In genomic region chr5:50717615-50718014, GRCh38 we compare ENCODE assay signal across 2 cellular contexts.
TF ChIP-seq lines count a peak whose summit lies in the region.

No MANE protein-coding gene starts in this region.

TF ChIP-seq in liver, 16 proteins besides CTCF, POLR2A, EP300 and RAD21:
- no peak for TF ChIP-seq REST (IDR thresholded peaks at IDR 0.05)
- peak; percentile 53 to 59 for TF ChIP-seq RXRA (IDR thresholded peaks at IDR 0.05)
- TF ChIP-seq NR2F2 (IDR thresholded peaks at IDR 0.05): peak; percentile 77
- TF ChIP-seq HNF4G (IDR thresholded peaks at IDR 0.05): no peak
- no peak for TF ChIP-seq EGR1 (IDR thresholded peaks at IDR 0.05; ENCODE audit: low read depth in 2 of 2)
- peak; percentile 37 to 49 for TF ChIP-seq HNF4A (conservative IDR thresholded peaks at IDR 0.05)
- no peak for TF ChIP-seq FOXA1 (IDR thresholded peaks at IDR 0.05)
- TF ChIP-seq, protein P1, sequence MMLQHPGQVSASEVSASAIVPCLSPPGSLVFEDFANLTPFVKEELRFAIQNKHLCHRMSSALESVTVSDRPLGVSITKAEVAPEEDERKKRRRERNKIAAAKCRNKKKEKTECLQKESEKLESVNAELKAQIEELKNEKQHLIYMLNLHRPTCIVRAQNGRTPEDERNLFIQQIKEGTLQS (IDR thresholded peaks at IDR 0.05): peak; percentile 31
- TF ChIP-seq FOXA2 (IDR thresholded peaks at IDR 0.05): no peak
- TF ChIP-seq, protein P2, sequence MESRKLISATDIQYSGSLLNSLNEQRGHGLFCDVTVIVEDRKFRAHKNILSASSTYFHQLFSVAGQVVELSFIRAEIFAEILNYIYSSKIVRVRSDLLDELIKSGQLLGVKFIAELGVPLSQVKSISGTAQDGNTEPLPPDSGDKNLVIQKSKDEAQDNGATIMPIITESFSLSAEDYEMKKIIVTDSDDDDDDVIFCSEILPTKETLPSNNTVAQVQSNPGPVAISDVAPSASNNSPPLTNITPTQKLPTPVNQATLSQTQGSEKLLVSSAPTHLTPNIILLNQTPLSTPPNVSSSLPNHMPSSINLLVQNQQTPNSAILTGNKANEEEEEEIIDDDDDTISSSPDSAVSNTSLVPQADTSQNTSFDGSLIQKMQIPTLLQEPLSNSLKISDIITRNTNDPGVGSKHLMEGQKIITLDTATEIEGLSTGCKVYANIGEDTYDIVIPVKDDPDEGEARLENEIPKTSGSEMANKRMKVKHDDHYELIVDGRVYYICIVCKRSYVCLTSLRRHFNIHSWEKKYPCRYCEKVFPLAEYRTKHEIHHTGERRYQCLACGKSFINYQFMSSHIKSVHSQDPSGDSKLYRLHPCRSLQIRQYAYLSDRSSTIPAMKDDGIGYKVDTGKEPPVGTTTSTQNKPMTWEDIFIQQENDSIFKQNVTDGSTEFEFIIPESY (IDR thresholded peaks at IDR 0.05): no peak
- TF ChIP-seq YY1 (IDR thresholded peaks at IDR 0.05): peak; percentile 82
- TF ChIP-seq, protein P3, sequence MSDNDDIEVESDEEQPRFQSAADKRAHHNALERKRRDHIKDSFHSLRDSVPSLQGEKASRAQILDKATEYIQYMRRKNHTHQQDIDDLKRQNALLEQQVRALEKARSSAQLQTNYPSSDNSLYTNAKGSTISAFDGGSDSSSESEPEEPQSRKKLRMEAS (IDR thresholded peaks at IDR 0.05): peak; percentile 34
- no peak for TF ChIP-seq TAF1 (conservative IDR thresholded peaks at IDR 0.05)
- peak in 1 of 2 donors; percentile 11 for TF ChIP-seq JUND (IDR thresholded peaks at IDR 0.05)
- peak; percentile 61 for TF ChIP-seq SP1 (IDR thresholded peaks at IDR 0.05)
- TF ChIP-seq GABPA (IDR thresholded peaks at IDR 0.05 in 1 of 2, conservative IDR thresholded peaks at IDR 0.05 in 1 of 2): no peak

TF ChIP-seq in HepG2, 621 proteins besides CTCF, POLR2A, EP300 and RAD21 (continued from another document):
- TF ChIP-seq, protein P4, sequence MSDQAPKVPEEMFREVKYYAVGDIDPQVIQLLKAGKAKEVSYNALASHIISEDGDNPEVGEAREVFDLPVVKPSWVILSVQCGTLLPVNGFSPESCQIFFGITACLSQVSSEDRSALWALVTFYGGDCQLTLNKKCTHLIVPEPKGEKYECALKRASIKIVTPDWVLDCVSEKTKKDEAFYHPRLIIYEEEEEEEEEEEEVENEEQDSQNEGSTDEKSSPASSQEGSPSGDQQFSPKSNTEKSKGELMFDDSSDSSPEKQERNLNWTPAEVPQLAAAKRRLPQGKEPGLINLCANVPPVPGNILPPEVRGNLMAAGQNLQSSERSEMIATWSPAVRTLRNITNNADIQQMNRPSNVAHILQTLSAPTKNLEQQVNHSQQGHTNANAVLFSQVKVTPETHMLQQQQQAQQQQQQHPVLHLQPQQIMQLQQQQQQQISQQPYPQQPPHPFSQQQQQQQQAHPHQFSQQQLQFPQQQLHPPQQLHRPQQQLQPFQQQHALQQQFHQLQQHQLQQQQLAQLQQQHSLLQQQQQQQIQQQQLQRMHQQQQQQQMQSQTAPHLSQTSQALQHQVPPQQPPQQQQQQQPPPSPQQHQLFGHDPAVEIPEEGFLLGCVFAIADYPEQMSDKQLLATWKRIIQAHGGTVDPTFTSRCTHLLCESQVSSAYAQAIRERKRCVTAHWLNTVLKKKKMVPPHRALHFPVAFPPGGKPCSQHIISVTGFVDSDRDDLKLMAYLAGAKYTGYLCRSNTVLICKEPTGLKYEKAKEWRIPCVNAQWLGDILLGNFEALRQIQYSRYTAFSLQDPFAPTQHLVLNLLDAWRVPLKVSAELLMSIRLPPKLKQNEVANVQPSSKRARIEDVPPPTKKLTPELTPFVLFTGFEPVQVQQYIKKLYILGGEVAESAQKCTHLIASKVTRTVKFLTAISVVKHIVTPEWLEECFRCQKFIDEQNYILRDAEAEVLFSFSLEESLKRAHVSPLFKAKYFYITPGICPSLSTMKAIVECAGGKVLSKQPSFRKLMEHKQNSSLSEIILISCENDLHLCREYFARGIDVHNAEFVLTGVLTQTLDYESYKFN (CRISPR knock-in tag; conservative IDR thresholded peaks at IDR 0.05): no peak
- TF ChIP-seq MLLT10 (CRISPR knock-in tag; IDR thresholded peaks at IDR 0.05): no peak
- TF ChIP-seq, protein P5, sequence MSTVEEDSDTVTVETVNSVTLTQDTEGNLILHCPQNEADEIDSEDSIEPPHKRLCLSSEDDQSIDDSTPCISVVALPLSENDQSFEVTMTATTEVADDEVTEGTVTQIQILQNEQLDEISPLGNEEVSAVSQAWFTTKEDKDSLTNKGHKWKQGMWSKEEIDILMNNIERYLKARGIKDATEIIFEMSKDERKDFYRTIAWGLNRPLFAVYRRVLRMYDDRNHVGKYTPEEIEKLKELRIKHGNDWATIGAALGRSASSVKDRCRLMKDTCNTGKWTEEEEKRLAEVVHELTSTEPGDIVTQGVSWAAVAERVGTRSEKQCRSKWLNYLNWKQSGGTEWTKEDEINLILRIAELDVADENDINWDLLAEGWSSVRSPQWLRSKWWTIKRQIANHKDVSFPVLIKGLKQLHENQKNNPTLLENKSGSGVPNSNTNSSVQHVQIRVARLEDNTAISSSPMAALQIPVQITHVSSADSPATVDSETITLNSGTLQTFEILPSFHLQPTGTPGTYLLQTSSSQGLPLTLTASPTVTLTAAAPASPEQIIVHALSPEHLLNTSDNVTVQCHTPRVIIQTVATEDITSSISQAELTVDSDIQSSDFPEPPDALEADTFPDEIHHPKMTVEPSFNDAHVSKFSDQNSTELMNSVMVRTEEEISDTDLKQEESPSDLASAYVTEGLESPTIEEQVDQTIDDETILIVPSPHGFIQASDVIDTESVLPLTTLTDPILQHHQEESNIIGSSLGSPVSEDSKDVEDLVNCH (CRISPR knock-in tag; IDR thresholded peaks at IDR 0.05): no peak
- TF ChIP-seq TP53 (CRISPR knock-in tag; conservative IDR thresholded peaks at IDR 0.05): no peak
TF ChIP-seq in HepG2: peak in this region for 0.
